Comparison of ENCODE assay signal across 15 cellular contexts in genomic region chr11:117842131-117842941, GRCh38. TPM values are rescaled to one million over a fixed set of nuclear protein-coding genes. Genes with fewer than 3 reads are reported as not detected.
A peak's percentile ranks its signal among the peaks of the same experiment; 100 is the strongest.
DNase-seq lines count a peak whose midpoint lies in the region; ATAC-seq, FAIRE-seq and TF ChIP-seq lines count a peak whose summit lies in the region.
"Had no signal": no experiment of that assay in that cellular context is flagged by ENCODE, and none has a peak within 500 bp of the region (broad histone marks: within the 10 kb centered on the region; RNA-seq: fewer than 3 reads in every experiment).

No MANE protein-coding gene starts in this region.

- H3K36me3 ChIP-seq in Peyer's patch (peaks cover 0 to 3% (median 0%) of the 10 kb centered on the region in 3 donors), heart right ventricle (peaks cover 0 to 51% (median 0%) of the 10 kb centered on the region in 9 donors), psoas muscle (ENCODE audit: insufficient read depth in 1 of 2, low read depth in 1 of 2) (no peaks in the 10 kb centered on the region), small intestine (ENCODE audit: control insufficient read depth in 2 of 2, insufficient read depth in 2 of 2, low read length in 2 of 2) (no peaks in the 10 kb centered on the region)
- H3K36me3 ChIP-seq: SJCRH30 had no signal

- TF ChIP-seq CTCF in GM12865 (IDR thresholded peaks at IDR 0.05; ENCODE audit: insufficient read depth, low read depth, low read length, missing control alignments) (no peak), Peyer's patch (IDR thresholded peaks at IDR 0.05) (no peak), heart right ventricle (IDR thresholded peaks at IDR 0.05) (no peak), psoas muscle (IDR thresholded peaks at IDR 0.05) (no peak)

- H3K4me3 ChIP-seq in GM12865 (ENCODE audit: low read depth, low read length) (no peak overlapping the region), Peyer's patch (no peak overlapping the region), heart right ventricle (no peak overlapping the region), psoas muscle (no peak overlapping the region), small intestine (ENCODE audit: low read depth in 1 of 2, low read length in 2 of 2) (no peak overlapping the region)
- H3K4me3 ChIP-seq: esophagus muscularis mucosa, SJCRH30 had no signal

- 73 to 77% methylated on average over 16 of the region's 16 CpGs for WGBS in heart right ventricle, 2 donors
- 80 to 84% (median 84%) methylated on average over 16 of the region's 16 CpGs for WGBS in psoas muscle, 3 donors
- WGBS in small intestine, 3 donors, result 74 to 79% (median 79%) methylated on average over 16 of the region's 16 CpGs

- DNase-seq in GM12865 (ENCODE audit: low read depth) (peak; percentile 14), Peyer's patch (peak in 2 of 3 donors; percentile 19 to 58), heart right ventricle (no peak), psoas muscle (no peak), KBM-7 (no peak), Kasumi-1 (lab: John Stamatoyannopoulos, UW) (no peak), small intestine (no peak)
- DNase-seq in stimulated activated CD8-positive, alpha-beta memory T cell treated with anti-CD3 and anti-CD28 coated beads, Interleukin-4, amount 100 ng/mL, for 48 hours, result no peak
- DNase-seq: activated gamma-delta T cell, naive B cell, NCI-H1048, NCI-H524 treated with DMSO at 0.1 percent for 48 hours, SJCRH30 had no signal

- H3K27me3 ChIP-seq in Peyer's patch, result no peaks in the 10 kb centered on the region
- H3K27me3 ChIP-seq in heart right ventricle, result no peaks in the 10 kb centered on the region
- no peaks in the 10 kb centered on the region for H3K27me3 ChIP-seq in psoas muscle (ENCODE audit: insufficient read depth in 3 of 3, low read length in 2 of 3)
- H3K27me3 ChIP-seq in small intestine (ENCODE audit: control insufficient read depth in 2 of 2, insufficient read depth in 2 of 2, low read length in 2 of 2), result no peaks in the 10 kb centered on the region
- H3K27me3 ChIP-seq: esophagus muscularis mucosa, SJCRH30 had no signal

- FAIRE-seq in small intestine (lab: Jason Lieb, UNC), result no peak

- H3K4me1 ChIP-seq in Peyer's patch, result no peaks in the 10 kb centered on the region
- H3K4me1 ChIP-seq in heart right ventricle, result peaks cover 0 to 36% (median 24%) of the 10 kb centered on the region in 9 donors
- H3K4me1 ChIP-seq in psoas muscle, result no peaks in the 10 kb centered on the region
- H3K4me1 ChIP-seq in small intestine (ENCODE audit: control insufficient read depth in 2 of 2, insufficient read depth in 1 of 2, low read depth in 1 of 2, low read length in 1 of 2), result peaks cover 0 to 2% of the 10 kb centered on the region in 2 donors
- H3K4me1 ChIP-seq: SJCRH30 had no signal

- H3K27ac ChIP-seq in Peyer's patch (no peak overlapping the region), heart right ventricle (peak overlapping the region in 4 of 10 donors; percentile 35 to 53 (median 49)), psoas muscle (no peak overlapping the region), small intestine (ENCODE audit: low read depth in 1 of 2, low read length in 1 of 2) (no peak overlapping the region)
- H3K27ac ChIP-seq: SJCRH30 had no signal

- intact Hi-C loops in heart right ventricle (cut with DNase I) (loop anchor here in 9 of 10 donors (2.0 to 10.0 kb wide), 9 partner anchors 24 to 212 kb away; no protein-coding TSS in a partner anchor), psoas muscle (cut with DNase I) (loop anchor here (5.0 kb wide), 1 partner anchor 210 kb away; no protein-coding TSS in a partner anchor)

- H3K9me3 ChIP-seq in Peyer's patch (no peaks in the 10 kb centered on the region), heart right ventricle (no peaks in the 10 kb centered on the region), psoas muscle (no peaks in the 10 kb centered on the region), small intestine (ENCODE audit: control insufficient read depth, low read depth) (no peaks in the 10 kb centered on the region)
- H3K9me3 ChIP-seq: esophagus muscularis mucosa, SJCRH30 had no signal

- peak in 6 of 8 donors; percentile 10 to 56 (median 28) for ATAC-seq in heart right ventricle
- peak in 3 of 4 donors; percentile 31 to 43 (median 32) for ATAC-seq in psoas muscle

- no peak for TF ChIP-seq POLR2A in Peyer's patch (IDR thresholded peaks at IDR 0.05)

- in situ Hi-C loops in KBM-7 (cut with MboI; ENCODE audit: low pct_unique_long_range_greater_than_20kb, low sequenced_read_pairs), result loop anchor here (25.0 kb wide), 1 partner anchor 220 kb away; no protein-coding TSS in a partner anchor

RNA-seq across cellular contexts. Expression of gene FXYD2, which starts 17.8 kb away (rescaled TPM):
- total RNA-seq in Peyer's patch, result 1 to 10 TPM in 1 of 4 donors, under 1 TPM in 1, not detected in 2; 0.67 to 1.7 TPM
- total RNA-seq in heart right ventricle, result 1 to 10 TPM in 7 of 10 donors, under 1 TPM in 3; 0.40 to 3.2 (median 1.4) TPM
- polyA plus RNA-seq in heart right ventricle, result 1 to 10 TPM; 1.9 to 6.0 TPM
- under 1 TPM in 2 of 4 donors, not detected in 2; 0.42 to 0.69 TPM for total RNA-seq in psoas muscle
- polyA plus RNA-seq in psoas muscle, result under 1 TPM; 0.17 to 0.49 (median 0.24) TPM
- 1 to 10 TPM in 2 of 3 donors, not detected in 1; 2.2 to 3.2 TPM for polyA plus RNA-seq in small intestine
- polyA plus RNA-seq: BJ had no signal

RNA-seq across cellular contexts. Expression of gene FXYD6, which starts 34.1 kb away (rescaled TPM):
- total RNA-seq in Peyer's patch (10 to 100 TPM in 3 of 4 donors, 1 to 10 TPM in 1; 5.1 to 41.3 (median 14.0) TPM), heart right ventricle (10 to 100 TPM; 22.0 to 42.5 (median 30.4) TPM), psoas muscle (10 to 100 TPM; 10.8 to 27.9 (median 11.5) TPM)
- polyA plus RNA-seq in heart right ventricle (10 to 100 TPM; 62.3 to 65.2 TPM), psoas muscle (10 to 100 TPM; 14.0 to 17.5 (median 14.8) TPM), small intestine (10 to 100 TPM in 2 of 3 donors, under 1 TPM in 1; 0.67 to 58.4 (median 10.3) TPM)
- polyA plus RNA-seq: BJ had no signal

RNA-seq across cellular contexts. Expression of gene DSCAML1, which starts 45.3 kb away (rescaled TPM):
- total RNA-seq in Peyer's patch, result 1 to 10 TPM in 2 of 4 donors, under 1 TPM in 2; 0.18 to 5.8 (median 2.9) TPM
- 1 to 10 TPM in 3 of 10 donors, under 1 TPM in 7; 0.23 to 1.5 (median 0.57) TPM for total RNA-seq in heart right ventricle
- polyA plus RNA-seq in heart right ventricle, result under 1 TPM; 0.16 to 0.88 TPM
- under 1 TPM; 0.06 to 0.52 (median 0.10) TPM for total RNA-seq in psoas muscle
- under 1 TPM; 0.04 to 0.06 (median 0.04) TPM for polyA plus RNA-seq in psoas muscle
- polyA plus RNA-seq in small intestine, result under 1 TPM in 2 of 3 donors, not detected in 1; under 0.01 to 0.22 TPM
- total RNA-seq: SJCRH30 had no signal
- polyA plus RNA-seq: BJ had no signal

Comparison
In these comparisons a context has a peak if more than half of its experiments do, and no peak if none do; other contexts are left out.
1. DNase-seq: peak in GM12865 (single experiment) and Peyer's patch (2 of 3); none in heart right ventricle (0 of 2), psoas muscle (0 of 2), KBM-7 (single experiment), stimulated activated CD8-positive, alpha-beta memory T cell treated with anti-CD3 and anti-CD28 coated beads, Interleukin-4, amount 100 ng/mL, for 48 hours (single experiment), Kasumi-1 (0 of 2) and small intestine (single experiment).